Comparison of ENCODE assay signal across 15 cellular contexts in the genomic region with DNA sequence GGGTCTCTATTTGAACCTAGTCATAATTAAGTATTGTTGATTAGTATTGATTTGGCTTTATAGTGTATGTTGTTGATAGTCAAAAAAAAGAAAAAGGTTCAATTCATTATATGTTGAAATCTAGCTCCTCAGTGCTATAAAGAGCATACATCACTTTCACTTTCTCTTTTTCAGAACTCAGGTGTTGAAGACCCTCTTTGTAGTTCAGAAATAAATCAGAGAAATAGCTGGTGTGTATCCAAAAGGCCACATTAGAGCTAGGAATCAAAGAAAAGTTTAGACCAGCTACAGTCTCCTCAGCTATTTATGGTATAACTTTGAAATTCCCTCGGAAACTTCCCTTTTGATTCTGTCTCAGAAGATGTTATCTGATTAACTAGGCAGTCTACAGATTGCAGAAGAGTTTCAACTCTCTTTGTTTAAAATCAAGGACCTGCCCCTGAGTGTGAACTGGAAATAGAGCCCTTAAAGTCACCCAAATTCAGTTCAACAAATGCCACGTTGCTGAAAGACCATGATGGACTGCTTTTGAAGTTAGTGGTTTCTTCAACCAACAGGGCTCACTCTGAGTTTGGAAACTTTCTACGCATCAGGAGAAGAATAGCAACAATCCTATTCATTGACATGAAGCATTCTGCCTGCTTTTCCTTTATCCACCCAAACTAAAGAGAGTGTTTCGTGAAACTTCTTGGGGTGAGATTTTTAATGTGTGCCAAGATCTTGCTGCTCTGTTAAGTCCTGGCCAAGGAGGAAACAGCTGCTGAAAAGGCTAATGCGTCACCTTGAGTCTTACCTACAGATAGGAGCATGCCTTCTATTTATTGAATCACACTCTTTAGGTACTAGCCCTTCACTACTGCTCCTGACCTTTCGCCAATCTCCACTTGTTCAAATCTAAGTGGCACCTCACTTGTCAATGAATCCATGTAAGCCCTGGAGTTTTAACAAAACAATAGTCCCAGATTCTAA.
DNase-seq lines count a peak whose midpoint lies in the region; ATAC-seq, FAIRE-seq and TF ChIP-seq lines count a peak whose summit lies in the region.
"Had no signal": no experiment of that assay in that cellular context is flagged by ENCODE, and none has a peak within 500 bp of the region (broad histone marks: within the 10 kb centered on the region; RNA-seq: fewer than 3 reads in every experiment).

No MANE protein-coding gene starts in this region.

- no peaks in the 10 kb centered on the region for H3K9me3 ChIP-seq in testis
- H3K9me3 ChIP-seq: esophagus muscularis mucosa, HAP-1, right atrium auricular region had no signal

- H3K27ac ChIP-seq in testis = no peak overlapping the region
- H3K27ac ChIP-seq: esophagus muscularis mucosa, right atrium auricular region had no signal

- peak; percentile 38 for ATAC-seq in GM18861 (IDR thresholded peaks at IDR 0.05; ENCODE audit: unreplicated experiment)
- ATAC-seq: left cardiac atrium had no signal

- 85 to 87% methylated on average over 6 of the region's 6 CpGs for WGBS in testis, 2 donors

- no peaks in the 10 kb centered on the region for H3K4me1 ChIP-seq in testis
- H3K4me1 ChIP-seq: HAP-1, right atrium auricular region had no signal

- no peak for TF ChIP-seq POLR2A in testis (IDR thresholded peaks at IDR 0.05)

- FAIRE-seq in islet of Langerhans (lab: Jason Lieb, UNC) = peak; percentile 49
- FAIRE-seq: RCC 7860 had no signal

- intact Hi-C loops in testis (cut with DNase I; ENCODE audit: low total_unique reads) = no loop called here

- H3K4me3 ChIP-seq in AG10803 (ENCODE audit: low read length) (peak overlapping the region; percentile 11; the same call in 1 of the 2 replicates), testis (no peak overlapping the region)
- H3K4me3 ChIP-seq: HAP-1, right atrium auricular region had no signal

- H3K36me3 ChIP-seq in testis (ENCODE audit: low read depth, missing control alignments) = no peaks in the 10 kb centered on the region
- H3K36me3 ChIP-seq: esophagus muscularis mucosa, HAP-1, right atrium auricular region had no signal

- in situ Hi-C loops in SK-MEL-5 (cut with HindIII; ENCODE audit: low pct_unique_long_range_greater_than_20kb, low sequenced_read_pairs) = no loop called here

- DNase-seq in AG10803 (ENCODE audit: low read depth) = no peak
- DNase-seq in SK-MEL-5 (ENCODE audit: low read depth, low spot score) = peak; percentile 7
- no peak for DNase-seq in anterior cingulate cortex (lab: John Stamatoyannopoulos, UW)
- no peak for DNase-seq in DMS153 treated with DMSO at 0.1 percent for 48 hours (lab: John Stamatoyannopoulos, UW; ENCODE audit: unreplicated experiment)
- no peak for DNase-seq in testis
- no peak for DNase-seq in NK-92 treated with Interleukin-12 subunit alpha and Interleukin-12 subunit beta, amount 100 ng/mL, for 24 hours (lab: John Stamatoyannopoulos, UW)
- DNase-seq: DMS153, left cardiac atrium, NCI-H187 had no signal

- no peak for TF ChIP-seq CTCF in AG10803 (conservative IDR thresholded peaks at IDR 0.05; ENCODE audit: low read length)
- TF ChIP-seq CTCF in testis (IDR thresholded peaks at IDR 0.05) = no peak

- H3K27me3 ChIP-seq in testis = no peaks in the 10 kb centered on the region
- H3K27me3 ChIP-seq: esophagus muscularis mucosa, right atrium auricular region had no signal
